Comparison of ENCODE assay signal across 10 cellular contexts in the genomic region with DNA sequence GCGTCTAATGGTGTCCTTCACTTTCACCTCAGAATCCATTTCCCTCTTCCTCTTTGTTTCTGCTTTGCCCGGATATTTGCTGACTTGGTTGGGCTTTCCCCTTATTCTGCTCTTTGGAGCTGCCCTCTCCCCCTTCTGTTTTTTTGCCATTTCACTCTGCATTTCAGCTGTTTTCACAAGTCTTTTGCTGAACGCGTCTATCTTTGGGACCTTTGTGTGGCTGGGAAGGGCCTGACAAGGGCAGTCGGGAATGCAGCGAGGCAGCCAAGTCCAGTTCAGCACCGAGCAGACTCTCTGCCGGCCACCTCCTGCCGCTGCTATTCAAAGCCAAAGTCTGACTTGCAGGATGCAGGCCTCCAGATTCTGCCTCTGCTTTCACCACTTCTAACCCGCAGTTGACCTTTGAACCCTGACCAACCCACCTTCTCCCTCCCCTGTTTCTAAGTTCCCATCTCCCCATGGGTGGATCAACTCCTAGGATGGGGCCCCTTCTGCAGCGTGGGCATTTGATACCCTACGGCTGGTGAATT. TPM values are rescaled to one million over a fixed set of nuclear protein-coding genes. Genes with fewer than 3 reads are reported as not detected.
DNase-seq lines count a peak whose midpoint lies in the region; ATAC-seq and TF ChIP-seq lines count a peak whose summit lies in the region.
"Had no signal": no experiment of that assay in that cellular context is flagged by ENCODE, and none has a peak within 500 bp of the region (broad histone marks: within the 10 kb centered on the region; RNA-seq: fewer than 3 reads in every experiment).

No MANE protein-coding gene starts in this region.

- H3K4me3 ChIP-seq in body of pancreas, result no peak overlapping the region
- H3K4me3 ChIP-seq: gastrocnemius medialis had no signal

- H3K27ac Mint-ChIP-seq in Calu3 (ENCODE audit: unreplicated experiment), result peak overlapping the region; percentile 74

- TF ChIP-seq CTCF in Calu3 (IDR thresholded peaks at IDR 0.05; ENCODE audit: unreplicated experiment) (no peak), body of pancreas (IDR thresholded peaks at IDR 0.05) (no peak)

- no peaks in the 10 kb centered on the region for H3K36me3 Mint-ChIP-seq in Calu3 (ENCODE audit: insufficient read depth, unreplicated experiment)

- H3K27me3 Mint-ChIP-seq in Calu3 (ENCODE audit: unreplicated experiment), result no peaks in the 10 kb centered on the region

- H3K36me3 ChIP-seq in body of pancreas (replicated peaks in 1 of 2; ENCODE audit: insufficient read depth in 1 of 2, low read depth in 2 of 2), result no peaks in the 10 kb centered on the region
- H3K36me3 ChIP-seq: gastrocnemius medialis had no signal

- H3K9me3 Mint-ChIP-seq in Calu3 (ENCODE audit: low read depth, unreplicated experiment), result no peaks in the 10 kb centered on the region

- no peak for TF ChIP-seq POLR2A in body of pancreas (IDR thresholded peaks at IDR 0.05)

- no peaks in the 10 kb centered on the region for H3K27me3 ChIP-seq in body of pancreas
- H3K27me3 ChIP-seq: gastrocnemius medialis had no signal

- intact Hi-C loops in Calu3 (cut with micrococcal nuclease; ENCODE audit: unreplicated experiment), result loop anchor here (10.0 kb wide), 1 partner anchor 107 kb away; the partner anchor contains the start of gene EI24
- intact Hi-C loops in body of pancreas (cut with DNase I), result no loop called here

- H3K9me3 ChIP-seq in body of pancreas, result no peaks in the 10 kb centered on the region
- H3K9me3 ChIP-seq: gastrocnemius medialis had no signal

- CTCF ChIA-PET in Calu3 (lab: Charles Lee), result no interaction called here

- no TSS peak for BruUV-seq in Calu3 (replicated peaks; lab: Mats Ljungman, UMichigan)

- ATAC-seq in body of pancreas, result no peak
- ATAC-seq in GM18511 (IDR thresholded peaks at IDR 0.05; ENCODE audit: unreplicated experiment), result no peak
- ATAC-seq in HG02798 (IDR thresholded peaks at IDR 0.05; ENCODE audit: poor library complexity, unreplicated experiment), result no peak

- peak overlapping the region; percentile 43 for H3K4me3 Mint-ChIP-seq in Calu3 (ENCODE audit: low read depth, unreplicated experiment)

- H3K27ac ChIP-seq in body of pancreas, result no peak overlapping the region
- H3K27ac ChIP-seq: gastrocnemius medialis had no signal

- H3K4me1 Mint-ChIP-seq in Calu3 (ENCODE audit: low read depth, unreplicated experiment), result peaks cover 10% of the 10 kb centered on the region

- peak; percentile 10 for DNase-seq in Calu3
- peak; percentile 13 to 36 (median 28) for DNase-seq in body of pancreas
- DNase-seq in hepatic stellate cell (ENCODE audit: low spot score), result peak; percentile 81
- DNase-seq in pons (ENCODE audit: low spot score), result peak; percentile 95
- no peak for DNase-seq in NCI-H82 treated with DMSO at 0.1 percent for 48 hours (lab: John Stamatoyannopoulos, UW; ENCODE audit: unreplicated experiment)
- no peak for DNase-seq in NCI-H1694 (lab: John Stamatoyannopoulos, UW)
- DNase-seq: NCI-H1436 treated with DMSO at 0.1 percent for 48 hours had no signal

- WGBS in body of pancreas, 2 donors, result 35 to 61% methylated on average over 12 of the region's 12 CpGs

- peaks cover 3% of the 10 kb centered on the region for H3K4me1 ChIP-seq in body of pancreas

RNA-seq across cellular contexts. Expression of gene FEZ1, which starts 38.2 kb away (rescaled TPM):
- total RNA-seq in Calu3 (2022), result 3.5 and 6.6 TPM in 2 replicates
- 10 to 100 TPM in 1 of 2 donors, 1 to 10 TPM in 1; 8.3 to 16.2 TPM for total RNA-seq in body of pancreas

Comparison
In these comparisons a context has a peak if more than half of its experiments do, and no peak if none do; other contexts are left out.
1. DNase-seq: peak in Calu3 (single experiment), body of pancreas (4 of 4), hepatic stellate cell (single experiment) and pons (single experiment); none in NCI-H82 treated with DMSO at 0.1 percent for 48 hours (single experiment) and NCI-H1694 (single experiment).